1 cellular context compared by ENCODE assay signal in the genomic region with DNA sequence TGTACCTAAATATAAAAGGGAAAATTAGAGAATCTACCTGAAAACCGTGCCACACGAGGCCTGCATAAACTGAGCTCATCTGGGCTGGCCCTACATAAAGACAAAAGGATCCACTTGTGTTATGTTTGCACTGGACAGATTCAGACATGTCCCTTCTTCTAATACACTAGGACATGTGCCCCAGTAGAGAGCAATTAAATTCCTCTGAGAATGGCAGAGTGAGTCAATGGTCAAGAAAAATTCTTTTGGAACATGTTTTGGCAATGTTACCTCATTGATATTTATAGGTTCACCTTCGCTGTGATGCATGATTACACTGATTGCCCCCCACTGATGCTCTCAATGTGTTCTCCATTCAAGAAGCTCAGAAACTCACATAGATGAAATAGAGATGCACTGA.
TF ChIP-seq lines count a peak whose summit lies in the region.

No MANE protein-coding gene starts in this region.

TF ChIP-seq in GM23338, 12 proteins besides CTCF, POLR2A, EP300 and RAD21 (continued from another document):
- TF ChIP-seq, protein P1, sequence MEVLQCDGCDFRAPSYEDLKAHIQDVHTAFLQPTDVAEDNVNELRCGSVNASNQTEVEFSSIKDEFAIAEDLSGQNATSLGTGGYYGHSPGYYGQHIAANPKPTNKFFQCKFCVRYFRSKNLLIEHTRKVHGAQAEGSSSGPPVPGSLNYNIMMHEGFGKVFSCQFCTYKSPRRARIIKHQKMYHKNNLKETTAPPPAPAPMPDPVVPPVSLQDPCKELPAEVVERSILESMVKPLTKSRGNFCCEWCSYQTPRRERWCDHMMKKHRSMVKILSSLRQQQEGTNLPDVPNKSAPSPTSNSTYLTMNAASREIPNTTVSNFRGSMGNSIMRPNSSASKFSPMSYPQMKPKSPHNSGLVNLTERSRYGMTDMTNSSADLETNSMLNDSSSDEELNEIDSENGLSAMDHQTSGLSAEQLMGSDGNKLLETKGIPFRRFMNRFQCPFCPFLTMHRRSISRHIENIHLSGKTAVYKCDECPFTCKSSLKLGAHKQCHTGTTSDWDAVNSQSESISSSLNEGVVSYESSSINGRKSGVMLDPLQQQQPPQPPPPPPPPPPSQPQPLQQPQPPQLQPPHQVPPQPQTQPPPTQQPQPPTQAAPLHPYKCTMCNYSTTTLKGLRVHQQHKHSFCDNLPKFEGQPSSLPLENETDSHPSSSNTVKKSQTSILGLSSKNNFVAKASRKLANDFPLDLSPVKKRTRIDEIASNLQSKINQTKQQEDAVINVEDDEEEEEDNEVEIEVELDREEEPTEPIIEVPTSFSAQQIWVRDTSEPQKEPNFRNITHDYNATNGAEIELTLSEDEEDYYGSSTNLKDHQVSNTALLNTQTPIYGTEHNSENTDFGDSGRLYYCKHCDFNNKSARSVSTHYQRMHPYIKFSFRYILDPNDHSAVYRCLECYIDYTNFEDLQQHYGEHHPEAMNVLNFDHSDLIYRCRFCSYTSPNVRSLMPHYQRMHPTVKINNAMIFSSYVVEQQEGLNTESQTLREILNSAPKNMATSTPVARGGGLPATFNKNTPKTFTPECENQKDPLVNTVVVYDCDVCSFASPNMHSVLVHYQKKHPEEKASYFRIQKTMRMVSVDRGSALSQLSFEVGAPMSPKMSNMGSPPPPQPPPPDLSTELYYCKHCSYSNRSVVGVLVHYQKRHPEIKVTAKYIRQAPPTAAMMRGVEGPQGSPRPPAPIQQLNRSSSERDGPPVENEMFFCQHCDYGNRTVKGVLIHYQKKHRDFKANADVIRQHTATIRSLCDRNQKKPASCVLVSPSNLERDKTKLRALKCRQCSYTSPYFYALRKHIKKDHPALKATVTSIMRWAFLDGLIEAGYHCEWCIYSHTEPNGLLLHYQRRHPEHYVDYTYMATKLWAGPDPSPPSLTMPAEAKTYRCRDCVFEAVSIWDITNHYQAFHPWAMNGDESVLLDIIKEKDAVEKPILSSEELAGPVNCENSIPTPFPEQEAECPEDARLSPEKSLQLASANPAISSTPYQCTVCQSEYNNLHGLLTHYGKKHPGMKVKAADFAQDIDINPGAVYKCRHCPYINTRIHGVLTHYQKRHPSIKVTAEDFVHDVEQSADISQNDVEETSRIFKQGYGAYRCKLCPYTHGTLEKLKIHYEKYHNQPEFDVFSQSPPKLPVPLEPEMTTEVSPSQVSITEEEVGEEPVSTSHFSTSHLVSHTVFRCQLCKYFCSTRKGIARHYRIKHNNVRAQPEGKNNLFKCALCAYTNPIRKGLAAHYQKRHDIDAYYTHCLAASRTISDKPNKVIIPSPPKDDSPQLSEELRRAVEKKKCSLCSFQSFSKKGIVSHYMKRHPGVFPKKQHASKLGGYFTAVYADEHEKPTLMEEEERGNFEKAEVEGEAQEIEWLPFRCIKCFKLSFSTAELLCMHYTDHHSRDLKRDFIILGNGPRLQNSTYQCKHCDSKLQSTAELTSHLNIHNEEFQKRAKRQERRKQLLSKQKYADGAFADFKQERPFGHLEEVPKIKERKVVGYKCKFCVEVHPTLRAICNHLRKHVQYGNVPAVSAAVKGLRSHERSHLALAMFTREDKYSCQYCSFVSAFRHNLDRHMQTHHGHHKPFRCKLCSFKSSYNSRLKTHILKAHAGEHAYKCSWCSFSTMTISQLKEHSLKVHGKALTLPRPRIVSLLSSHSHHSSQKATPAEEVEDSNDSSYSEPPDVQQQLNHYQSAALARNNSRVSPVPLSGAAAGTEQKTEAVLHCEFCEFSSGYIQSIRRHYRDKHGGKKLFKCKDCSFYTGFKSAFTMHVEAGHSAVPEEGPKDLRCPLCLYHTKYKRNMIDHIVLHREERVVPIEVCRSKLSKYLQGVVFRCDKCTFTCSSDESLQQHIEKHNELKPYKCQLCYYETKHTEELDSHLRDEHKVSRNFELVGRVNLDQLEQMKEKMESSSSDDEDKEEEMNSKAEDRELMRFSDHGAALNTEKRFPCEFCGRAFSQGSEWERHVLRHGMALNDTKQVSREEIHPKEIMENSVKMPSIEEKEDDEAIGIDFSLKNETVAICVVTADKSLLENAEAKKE (CRISPR knock-in tag; IDR thresholded peaks at IDR 0.05): no peak
- TF ChIP-seq EZH2 (IDR thresholded peaks at IDR 0.05; ENCODE audit: low read depth, unreplicated experiment): no peak
- TF ChIP-seq, protein P2, sequence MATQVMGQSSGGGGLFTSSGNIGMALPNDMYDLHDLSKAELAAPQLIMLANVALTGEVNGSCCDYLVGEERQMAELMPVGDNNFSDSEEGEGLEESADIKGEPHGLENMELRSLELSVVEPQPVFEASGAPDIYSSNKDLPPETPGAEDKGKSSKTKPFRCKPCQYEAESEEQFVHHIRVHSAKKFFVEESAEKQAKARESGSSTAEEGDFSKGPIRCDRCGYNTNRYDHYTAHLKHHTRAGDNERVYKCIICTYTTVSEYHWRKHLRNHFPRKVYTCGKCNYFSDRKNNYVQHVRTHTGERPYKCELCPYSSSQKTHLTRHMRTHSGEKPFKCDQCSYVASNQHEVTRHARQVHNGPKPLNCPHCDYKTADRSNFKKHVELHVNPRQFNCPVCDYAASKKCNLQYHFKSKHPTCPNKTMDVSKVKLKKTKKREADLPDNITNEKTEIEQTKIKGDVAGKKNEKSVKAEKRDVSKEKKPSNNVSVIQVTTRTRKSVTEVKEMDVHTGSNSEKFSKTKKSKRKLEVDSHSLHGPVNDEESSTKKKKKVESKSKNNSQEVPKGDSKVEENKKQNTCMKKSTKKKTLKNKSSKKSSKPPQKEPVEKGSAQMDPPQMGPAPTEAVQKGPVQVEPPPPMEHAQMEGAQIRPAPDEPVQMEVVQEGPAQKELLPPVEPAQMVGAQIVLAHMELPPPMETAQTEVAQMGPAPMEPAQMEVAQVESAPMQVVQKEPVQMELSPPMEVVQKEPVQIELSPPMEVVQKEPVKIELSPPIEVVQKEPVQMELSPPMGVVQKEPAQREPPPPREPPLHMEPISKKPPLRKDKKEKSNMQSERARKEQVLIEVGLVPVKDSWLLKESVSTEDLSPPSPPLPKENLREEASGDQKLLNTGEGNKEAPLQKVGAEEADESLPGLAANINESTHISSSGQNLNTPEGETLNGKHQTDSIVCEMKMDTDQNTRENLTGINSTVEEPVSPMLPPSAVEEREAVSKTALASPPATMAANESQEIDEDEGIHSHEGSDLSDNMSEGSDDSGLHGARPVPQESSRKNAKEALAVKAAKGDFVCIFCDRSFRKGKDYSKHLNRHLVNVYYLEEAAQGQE (IDR thresholded peaks at IDR 0.05; ENCODE audit: unreplicated experiment): no peak
